In the genomic region with DNA sequence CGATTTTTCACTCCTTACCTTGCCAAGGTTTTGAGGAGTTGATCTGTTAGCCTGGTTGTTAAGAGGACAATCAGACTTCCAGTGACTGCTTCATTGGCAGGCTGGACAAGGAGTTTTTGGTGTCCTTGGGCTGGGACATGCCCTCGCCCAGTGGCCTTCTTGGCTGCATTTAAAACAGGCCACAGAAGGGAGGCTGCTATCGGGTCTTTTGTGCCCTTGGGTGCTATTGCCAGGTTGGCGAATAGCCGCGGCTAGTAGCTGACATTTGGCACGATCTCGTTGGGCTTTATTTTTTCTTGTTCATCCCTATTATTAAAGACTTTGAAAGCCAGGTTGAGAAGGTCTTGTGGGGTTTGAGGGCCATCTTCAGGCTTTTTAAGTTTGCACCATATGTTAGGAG, we compare ENCODE assay signal across 23 cellular contexts.
"Had no signal": no experiment of that assay in that cellular context is flagged by ENCODE, and none has a peak within 500 bp of the region (broad histone marks: within the 10 kb centered on the region; RNA-seq: fewer than 3 reads in every experiment).

No MANE protein-coding gene starts in this region.

- H3K36me3 ChIP-seq: esophagus squamous epithelium, gastrocnemius medialis, left lung, lower lobe of right lung had no signal

- H3K9me3 ChIP-seq: esophagus squamous epithelium, gastrocnemius medialis, heart right ventricle, left lung, lower lobe of right lung, mucosa of descending colon had no signal

- H3K4me1 ChIP-seq: esophagus squamous epithelium, gastrocnemius medialis, left lung, lower lobe of right lung had no signal

- H3K4me3 ChIP-seq: esophagus squamous epithelium, gastrocnemius medialis, heart right ventricle, left lung, lower lobe of right lung, mucosa of descending colon had no signal

- ATAC-seq: effector memory CD8-positive, alpha-beta T cell; esophagus mucosa; gastrocnemius medialis; heart right ventricle; left cardiac atrium; left lung; left ventricle myocardium superior; lower lobe of right lung; mucosa of descending colon; naive thymus-derived CD8-positive, alpha-beta T cell had no signal

- H3K27ac ChIP-seq: epithelial cell of prostate, esophagus squamous epithelium, gastrocnemius medialis, heart right ventricle, left lung, lower lobe of right lung had no signal

- DNase-seq: cortex of kidney; effector CD8-positive, alpha-beta T cell; effector memory CD8-positive, alpha-beta T cell; endodermal cell; erythroblast; esophagus squamous epithelium; foreskin fibroblast; foreskin melanocyte; gastrocnemius medialis; glutamatergic neuron; head of caudate nucleus; heart right ventricle; hippocampal formation; left cardiac atrium; left lung; lower lobe of right lung; mesenchymal stem cell; mucosa of descending colon; naive B cell; naive thymus-derived CD8-positive, alpha-beta T cell had no signal

- H3K27me3 ChIP-seq: esophagus squamous epithelium, gastrocnemius medialis, heart right ventricle, left lung had no signal
